In the genomic region with DNA sequence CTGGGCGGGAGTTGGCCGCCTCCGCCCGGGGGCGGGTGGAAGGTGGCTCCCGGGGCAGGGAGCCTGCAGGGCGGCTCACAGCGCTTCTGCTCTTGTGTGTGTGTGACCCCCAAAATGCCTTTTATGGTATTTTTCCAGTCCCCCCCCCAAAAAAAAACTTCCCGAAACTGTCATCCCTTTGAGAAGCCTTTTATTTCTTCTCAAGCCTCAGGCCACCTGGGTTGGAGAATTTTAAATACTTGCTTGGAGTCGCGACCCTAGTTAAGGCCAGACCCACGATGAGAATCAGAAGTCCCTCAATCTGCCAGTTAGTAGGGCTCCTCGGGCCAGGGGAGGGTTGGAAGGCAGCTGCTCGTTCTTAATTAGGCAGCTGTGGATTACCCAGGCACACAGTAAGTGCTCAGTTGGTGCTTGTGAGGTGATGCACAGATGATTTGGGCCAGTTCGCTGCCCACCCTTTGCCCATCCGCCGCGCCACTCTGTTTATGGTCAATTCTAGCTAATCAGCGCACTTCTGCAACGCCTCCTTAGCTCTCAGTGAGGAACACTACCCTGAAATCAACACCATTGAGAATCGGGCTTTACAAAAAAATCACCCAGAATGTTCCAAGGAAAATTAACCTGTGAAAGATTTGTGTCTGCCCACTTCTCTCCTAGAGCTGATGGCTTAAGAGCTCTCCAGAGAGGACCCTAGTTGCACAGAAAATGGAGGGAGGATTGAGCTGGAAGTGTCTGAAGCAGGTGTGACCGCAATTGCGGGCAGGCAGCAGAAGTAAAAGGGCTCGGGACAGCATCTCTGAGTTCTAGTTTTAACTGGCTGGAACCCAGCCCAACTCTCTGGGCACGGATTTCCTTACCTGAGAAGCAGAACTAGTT, we compare ENCODE assay signal across 8 cellular contexts. TPM values are rescaled to one million over a fixed set of nuclear protein-coding genes. Genes with fewer than 3 reads are reported as not detected.
DNase-seq lines count a peak whose midpoint lies in the region; ATAC-seq and TF ChIP-seq lines count a peak whose summit lies in the region.

No MANE protein-coding gene starts in this region.

- H2AFZ ChIP-seq in GM23338, result peak overlapping the region; percentile 88

- H3K4me1 Mint-ChIP-seq in CD4-positive, alpha-beta memory T cell, result peaks cover 10 to 24% (median 13%) of the 10 kb centered on the region in 4 donors
- peaks cover 26% of the 10 kb centered on the region for H3K4me1 Mint-ChIP-seq in GM23338
- peaks cover 18% of the 10 kb centered on the region for H3K4me1 Mint-ChIP-seq in T-helper 17 cell

- peak overlapping the region; percentile 73 to 84 (median 82) for H3K4me3 Mint-ChIP-seq in CD4-positive, alpha-beta memory T cell
- peak overlapping the region; percentile 74 for H3K4me3 Mint-ChIP-seq in GM23338
- H3K4me3 Mint-ChIP-seq in T-helper 17 cell, result peak overlapping the region; percentile 84

- no peaks in the 10 kb centered on the region for H3K36me3 ChIP-seq in CD4-positive, alpha-beta memory T cell (ENCODE audit: insufficient read depth, low read length)
- H3K36me3 ChIP-seq in GM23338 (ENCODE audit: insufficient read depth) (no peaks in the 10 kb centered on the region), gastroesophageal sphincter (no peaks in the 10 kb centered on the region)

- peak in 1 of 5 donors; percentile 5 for DNase-seq in CD4-positive, alpha-beta memory T cell
- DNase-seq in GM23338 (ENCODE audit: low spot score) (peak; percentile 38), T-helper 17 cell (no peak), sciatic nerve (ENCODE audit: low spot score) (no peak), NCI-H526 treated with DMSO at 0.1 percent for 48 hours (lab: John Stamatoyannopoulos, UW) (no peak)
- no peak for DNase-seq in effector CD8-positive, alpha-beta T cell (lab: John Stamatoyannopoulos, UW)

- peaks cover 18% of the 10 kb centered on the region for H3K4me1 ChIP-seq in CD4-positive, alpha-beta memory T cell (ENCODE audit: insufficient read depth, low read length)
- H3K4me1 ChIP-seq in GM23338 (ENCODE audit: insufficient read depth), result peaks cover 17% of the 10 kb centered on the region
- H3K4me1 ChIP-seq in gastroesophageal sphincter, result peaks cover 0 to 29% (median 7%) of the 10 kb centered on the region in 3 donors

- POLR2A ChIA-PET in CD4-positive, alpha-beta memory T cell (lab: Charles Lee; ENCODE audit: partially characterized antibody), result no interaction called here

- intact Hi-C loops in CD4-positive, alpha-beta memory T cell (cut with micrococcal nuclease), result no loop called here
- intact Hi-C loops in sciatic nerve (cut with DNase I), result no loop called here

- H3K36me3 Mint-ChIP-seq in CD4-positive, alpha-beta memory T cell, result no peaks in the 10 kb centered on the region
- H3K36me3 Mint-ChIP-seq in GM23338 (ENCODE audit: low read depth) (no peaks in the 10 kb centered on the region), T-helper 17 cell (ENCODE audit: low read depth) (no peaks in the 10 kb centered on the region)

- H3K9me3 ChIP-seq in CD4-positive, alpha-beta memory T cell (ENCODE audit: control insufficient read depth in 1 of 2, low read length in 2 of 2), result no peaks in the 10 kb centered on the region
- H3K9me3 ChIP-seq in T-helper 17 cell (ENCODE audit: control insufficient read depth, low read length, poor library complexity, severe bottlenecking) (no peaks in the 10 kb centered on the region), gastroesophageal sphincter (no peaks in the 10 kb centered on the region)

- peaks cover 15% of the 10 kb centered on the region for H4K20me1 ChIP-seq in GM23338 (replicated peaks; ENCODE audit: insufficient read depth)

- no peaks in the 10 kb centered on the region for H3K9me2 ChIP-seq in GM23338 (ENCODE audit: insufficient read depth)

- peak overlapping the region in 1 of 2 donors; percentile 41 for H3K4me3 ChIP-seq in CD4-positive, alpha-beta memory T cell (ENCODE audit: low read length in 2 of 2)
- H3K4me3 ChIP-seq in GM23338, result peak overlapping the region; percentile 84
- peak overlapping the region; percentile 73 to 90 for H3K4me3 ChIP-seq in gastroesophageal sphincter

- CTCF ChIA-PET in CD4-positive, alpha-beta memory T cell (lab: Charles Lee; ENCODE audit: partially characterized antibody), result no interaction called here

- ATAC-seq in GM23338 (peak; percentile 14), T-helper 17 cell (peak; percentile 35), gastroesophageal sphincter (no peak), sciatic nerve (peak; percentile 24), HG03378 (IDR thresholded peaks at IDR 0.05; ENCODE audit: unreplicated experiment) (no peak)

- peak overlapping the region in 1 of 7 donors; percentile 61 for H3K27ac Mint-ChIP-seq in CD4-positive, alpha-beta memory T cell
- H3K27ac Mint-ChIP-seq in GM23338, result no peak overlapping the region
- no peak overlapping the region for H3K27ac Mint-ChIP-seq in T-helper 17 cell

- H3K27me3 Mint-ChIP-seq in CD4-positive, alpha-beta memory T cell, result peaks cover 30 to 45% of the 10 kb centered on the region in 2 donors
- H3K27me3 Mint-ChIP-seq in GM23338 (ENCODE audit: insufficient read depth, low read depth, poor library complexity) (peaks cover 72% of the 10 kb centered on the region), T-helper 17 cell (peaks cover 47% of the 10 kb centered on the region)

- TF ChIP-seq POLR2A in gastroesophageal sphincter (IDR thresholded peaks at IDR 0.05), result no peak

- H3K27ac ChIP-seq in CD4-positive, alpha-beta memory T cell (ENCODE audit: low read depth, low read length), result no peak overlapping the region
- H3K27ac ChIP-seq in GM23338 (ENCODE audit: low read depth), result no peak overlapping the region
- H3K27ac ChIP-seq in gastroesophageal sphincter, result peak overlapping the region in 3 of 4 donors; percentile 79 to 84 (median 82)

- H3K4me2 ChIP-seq in GM23338, result peak overlapping the region; percentile 94

- H3K79me2 ChIP-seq in GM23338 (replicated peaks; ENCODE audit: insufficient read depth), result no peaks in the 10 kb centered on the region

- H3F3A ChIP-seq in GM23338 (replicated peaks; ENCODE audit: low read depth), result peaks cover 6% of the 10 kb centered on the region; the same call in 1 of the 2 replicates

- TF ChIP-seq CTCF in GM23338 (conservative IDR thresholded peaks at IDR 0.05; ENCODE audit: low read depth in 2 of 2), result no peak
- TF ChIP-seq CTCF in gastroesophageal sphincter (IDR thresholded peaks at IDR 0.05), result no peak

- H3K9me3 Mint-ChIP-seq in CD4-positive, alpha-beta memory T cell, result no peaks in the 10 kb centered on the region
- peaks cover 5% of the 10 kb centered on the region; the same call in 2 of the 3 replicates for H3K9me3 Mint-ChIP-seq in GM23338

- 5 to 8% methylated on average over 9 to 10 of the region's 25 CpGs for WGBS in gastroesophageal sphincter (ENCODE audit: low coverage in 1 of 2), 2 donors

- H3K27me3 ChIP-seq in CD4-positive, alpha-beta memory T cell (ENCODE audit: insufficient read depth, low read length), result peaks cover 31% of the 10 kb centered on the region
- peaks cover 100% of the 10 kb centered on the region for H3K27me3 ChIP-seq in GM23338 (ENCODE audit: insufficient read depth)
- H3K27me3 ChIP-seq in gastroesophageal sphincter, result no peaks in the 10 kb centered on the region

- no peak for TF ChIP-seq EP300 in gastroesophageal sphincter (IDR thresholded peaks at IDR 0.05)

TF ChIP-seq in GM23338, 12 proteins besides CTCF, POLR2A, EP300 and RAD21 (continues in another document):
- no peak for TF ChIP-seq CREB1 (CRISPR knock-in tag; IDR thresholded peaks at IDR 0.05; ENCODE audit: low read depth)
- peak; percentile 62 for TF ChIP-seq EZH2 (IDR thresholded peaks at IDR 0.05; ENCODE audit: low read depth, unreplicated experiment)
- TF ChIP-seq, protein P1, sequence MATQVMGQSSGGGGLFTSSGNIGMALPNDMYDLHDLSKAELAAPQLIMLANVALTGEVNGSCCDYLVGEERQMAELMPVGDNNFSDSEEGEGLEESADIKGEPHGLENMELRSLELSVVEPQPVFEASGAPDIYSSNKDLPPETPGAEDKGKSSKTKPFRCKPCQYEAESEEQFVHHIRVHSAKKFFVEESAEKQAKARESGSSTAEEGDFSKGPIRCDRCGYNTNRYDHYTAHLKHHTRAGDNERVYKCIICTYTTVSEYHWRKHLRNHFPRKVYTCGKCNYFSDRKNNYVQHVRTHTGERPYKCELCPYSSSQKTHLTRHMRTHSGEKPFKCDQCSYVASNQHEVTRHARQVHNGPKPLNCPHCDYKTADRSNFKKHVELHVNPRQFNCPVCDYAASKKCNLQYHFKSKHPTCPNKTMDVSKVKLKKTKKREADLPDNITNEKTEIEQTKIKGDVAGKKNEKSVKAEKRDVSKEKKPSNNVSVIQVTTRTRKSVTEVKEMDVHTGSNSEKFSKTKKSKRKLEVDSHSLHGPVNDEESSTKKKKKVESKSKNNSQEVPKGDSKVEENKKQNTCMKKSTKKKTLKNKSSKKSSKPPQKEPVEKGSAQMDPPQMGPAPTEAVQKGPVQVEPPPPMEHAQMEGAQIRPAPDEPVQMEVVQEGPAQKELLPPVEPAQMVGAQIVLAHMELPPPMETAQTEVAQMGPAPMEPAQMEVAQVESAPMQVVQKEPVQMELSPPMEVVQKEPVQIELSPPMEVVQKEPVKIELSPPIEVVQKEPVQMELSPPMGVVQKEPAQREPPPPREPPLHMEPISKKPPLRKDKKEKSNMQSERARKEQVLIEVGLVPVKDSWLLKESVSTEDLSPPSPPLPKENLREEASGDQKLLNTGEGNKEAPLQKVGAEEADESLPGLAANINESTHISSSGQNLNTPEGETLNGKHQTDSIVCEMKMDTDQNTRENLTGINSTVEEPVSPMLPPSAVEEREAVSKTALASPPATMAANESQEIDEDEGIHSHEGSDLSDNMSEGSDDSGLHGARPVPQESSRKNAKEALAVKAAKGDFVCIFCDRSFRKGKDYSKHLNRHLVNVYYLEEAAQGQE (IDR thresholded peaks at IDR 0.05; ENCODE audit: unreplicated experiment), result no peak
- no peak for TF ChIP-seq EZH2phosphoT487 (IDR thresholded peaks at IDR 0.05; ENCODE audit: unreplicated experiment)

RNA-seq across cellular contexts. Expression of gene SCD5, which starts 0.6 kb away (rescaled TPM):
- not detected for total RNA-seq in CD4-positive, alpha-beta memory T cell
- 1 to 10 TPM in 1 of 2 donors, not detected in 1; 1.8 TPM for polyA plus RNA-seq in CD4-positive, alpha-beta memory T cell
- 1.5 and 1.6 TPM in 2 replicates for total RNA-seq in GM23338 (2014; rRNA removed; shearing (Covaris generic))
- polyA plus RNA-seq in GM23338 (2016; fragmentation: Nextera tagmentation; extraction: Ambion mirVana), result 0.79 and 0.85 TPM in 2 replicates
- total RNA-seq in T-helper 17 cell, result under 1 TPM; 0.60 to 0.65 TPM
- 10 to 100 TPM; 15.5 to 21.8 (median 20.3) TPM for total RNA-seq in gastroesophageal sphincter
- 50.6 TPM for total RNA-seq in sciatic nerve

Comparison
In these comparisons a context has a peak if more than half of its experiments do, and no peak if none do; other contexts are left out.
1. H3K27ac ChIP-seq: peak in gastroesophageal sphincter (3 of 4); none in CD4-positive, alpha-beta memory T cell (single experiment) and GM23338 (single experiment).
2. ATAC-seq: peak in GM23338 (single experiment), T-helper 17 cell (single experiment) and sciatic nerve (single experiment); none in gastroesophageal sphincter (single experiment) and HG03378 (single experiment).
3. Peak in every context shown above with its lines, with median percentiles within 50 percentile points of each other: H3K4me3 Mint-ChIP-seq.